ENCODE assay signal across 20 cellular contexts in the genomic region with DNA sequence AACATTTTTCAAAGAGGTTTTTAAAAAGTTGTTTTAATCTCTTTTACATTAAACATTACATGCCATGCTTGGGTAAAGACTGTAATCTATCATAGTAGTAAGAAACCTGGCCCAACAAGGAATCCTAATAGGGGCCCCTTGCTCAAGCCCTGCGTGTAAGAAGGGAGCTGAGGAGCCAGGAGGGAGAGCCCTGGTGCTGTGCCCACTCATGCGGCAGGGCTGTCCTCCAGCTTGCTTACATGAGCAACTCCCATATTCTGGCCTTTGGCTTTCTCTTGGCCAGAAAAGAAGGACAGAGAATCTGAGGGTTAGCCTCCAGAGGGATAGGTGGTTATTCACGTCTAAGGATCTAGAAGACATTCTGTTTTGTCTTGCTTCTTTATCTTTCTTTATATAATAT. TPM values are rescaled to one million over a fixed set of nuclear protein-coding genes. Genes with fewer than 3 reads are reported as not detected.
"Had no signal": no experiment of that assay in that cellular context is flagged by ENCODE, and none has a peak within 500 bp of the region (broad histone marks: within the 10 kb centered on the region; RNA-seq: fewer than 3 reads in every experiment).

No MANE protein-coding gene starts in this region.

- H3K27me3 ChIP-seq: SJCRH30 had no signal

- H3K4me3 ChIP-seq: PC-9, SJCRH30, SK-N-MC had no signal

- ATAC-seq: activated CD8-positive, alpha-beta T cell treated with anti-CD3 and anti-CD28 coated beads for 36 hours; activated T-cell treated with anti-CD3 and anti-CD28 coated beads, Interleukin-2, amount 50 U/mL, for 72 hours; activated T-helper 17 cell treated with anti-CD3 and anti-CD28 coated beads, Interleukin-2, amount 50 U/mL, for 72 hours had no signal

- H3K36me3 ChIP-seq: brain microvascular endothelial cell, SJCRH30 had no signal

- H2AFZ ChIP-seq: PC-9 had no signal

- H3K9me3 ChIP-seq: SJCRH30 had no signal

- H3K4me2 ChIP-seq: PC-9 had no signal

- DNase-seq: activated CD4-positive, alpha-beta T cell treated with anti-CD3 and anti-CD28 coated beads, Interleukin-2, amount 10 ng/mL, durations not matched to agents 24 days and 14 days; activated CD4-positive, alpha-beta T cell treated with anti-CD3 and anti-CD28 coated beads, Interleukin-2, amount 50 U/mL, for 4 hours; activated CD8-positive, alpha-beta T cell treated with anti-CD3 and anti-CD28 coated beads for 36 hours; activated effector memory CD4-positive, alpha-beta T cell treated with anti-CD3 and anti-CD28 coated beads, Interleukin-2, amount 50 U/mL, for 16 hours; activated naive CD4-positive, alpha-beta T cell; activated naive CD4-positive, alpha-beta T cell treated with anti-CD3 and anti-CD28 coated beads, Interleukin-2, amount 50 U/mL, for 16 hours; activated naive CD8-positive, alpha-beta T cell treated with anti-CD3 and anti-CD28 coated beads for 36 hours; activated T-cell treated with anti-CD3 and anti-CD28 coated beads, Interleukin-2, amount 50 U/mL, for 1 hour; activated T-cell treated with anti-CD3 and anti-CD28 coated beads, Interleukin-2, amount 50 U/mL, for 72 hours; amniotic stem cell; aorta; brain microvascular endothelial cell; central memory CD4-positive, alpha-beta T cell; NCI-H526 treated with DMSO at 0.1 percent for 48 hours; PC-9 had no signal

- H3K27ac ChIP-seq: brain microvascular endothelial cell, PC-9, SJCRH30, SK-N-MC had no signal

RNA-seq across cellular contexts. Expression of a gene that starts 49.8 kb away (rescaled TPM):
- total RNA-seq: activated CD4-positive, alpha-beta T cell treated with anti-CD3 and anti-CD28 coated beads, Interleukin-2, amount 10 ng/mL, durations not matched to agents 24 days and 14 days; activated CD8-positive, alpha-beta memory T cell treated with anti-CD3 and anti-CD28 coated beads for 36 hours; activated CD8-positive, alpha-beta T cell treated with anti-CD3 and anti-CD28 coated beads for 36 hours; activated naive CD8-positive, alpha-beta T cell treated with anti-CD3 and anti-CD28 coated beads for 36 hours; activated T-cell treated with anti-CD3 and anti-CD28 coated beads, Interleukin-2, amount 50 U/mL, for 72 hours; activated T-helper 17 cell treated with anti-CD3 and anti-CD28 coated beads, Interleukin-2, amount 50 U/mL, for 72 hours; OCI-LY7; SJCRH30 had no signal
